12 cellular contexts compared by ENCODE assay signal in the genomic region with DNA sequence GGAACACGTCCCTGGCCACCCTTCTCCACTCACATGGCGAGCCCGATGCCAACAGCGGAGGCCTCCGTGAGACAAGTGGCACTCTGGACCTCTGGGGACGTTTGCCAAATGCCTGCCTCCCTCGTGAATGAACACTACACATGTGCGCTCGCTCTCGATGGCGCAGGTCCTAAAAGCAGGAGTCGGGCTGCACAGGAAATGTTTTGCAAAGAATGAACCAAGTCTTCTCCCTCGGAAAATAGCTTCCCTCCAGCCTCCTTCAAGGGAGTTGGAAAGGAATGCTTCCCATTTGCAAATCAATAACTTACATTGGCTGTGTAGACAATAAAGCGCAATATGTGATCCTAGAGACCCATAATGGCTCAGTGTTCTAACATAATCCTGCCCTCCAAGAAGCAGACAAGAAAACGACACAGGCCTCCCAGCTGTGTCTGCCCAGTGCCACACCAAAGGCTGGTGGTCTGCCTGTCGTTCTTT. TPM values are rescaled to one million over a fixed set of nuclear protein-coding genes. Genes with fewer than 3 reads are reported as not detected.
DNase-seq lines count a peak whose midpoint lies in the region; TF ChIP-seq lines count a peak whose summit lies in the region.
"Had no signal": no experiment of that assay in that cellular context is flagged by ENCODE, and none has a peak within 500 bp of the region (broad histone marks: within the 10 kb centered on the region; RNA-seq: fewer than 3 reads in every experiment).

No MANE protein-coding gene starts in this region.

- H3K14ac ChIP-seq in H9 (ENCODE audit: insufficient read depth, low read length), result peak overlapping the region; percentile 75

- H2AFZ ChIP-seq in H9 (ENCODE audit: low read length) (no peak overlapping the region), GM23248 (no peak overlapping the region)

- H2BK20ac ChIP-seq in H9 (ENCODE audit: low read depth, low read length, poor library complexity, severe bottlenecking), result no peak overlapping the region

- H2BK120ac ChIP-seq in H9 (ENCODE audit: low read depth, low read length, poor library complexity, severe bottlenecking), result no peak overlapping the region

- H3K9ac ChIP-seq in H9 (ENCODE audit: extremely low read depth, insufficient read length, low read length) (no peak overlapping the region), iPS-15b (ENCODE audit: low read depth, low read length) (no peak overlapping the region), GM23248 (no peak overlapping the region)

- TF ChIP-seq POLR2A in testis (IDR thresholded peaks at IDR 0.05), result no peak

- H2AK5ac ChIP-seq in H9 (ENCODE audit: insufficient read length, low read length), result no peak overlapping the region

- peaks cover 55 to 68% of the 10 kb centered on the region in 2 experiments for H3K4me1 Mint-ChIP-seq in H9

- no peaks in the 10 kb centered on the region for H3K9me2 ChIP-seq in GM23248 (ENCODE audit: insufficient read depth)

- peak overlapping the region; percentile 49 for H4K5ac ChIP-seq in H9 (ENCODE audit: insufficient read length, low read depth, low read length)

- DNase-seq in H9, result no peak
- DNase-seq in RWPE1 (ENCODE audit: low spot score), result no peak
- peak in 8 of 10 donors; percentile 14 to 88 (median 38) for DNase-seq in posterior cingulate gyrus
- DNase-seq in GM23248, result no peak
- DNase-seq in AG08395 (ENCODE audit: low spot score), result no peak
- DNase-seq in SW480 (ENCODE audit: low spot score), result no peak
- DNase-seq in testis, result no peak
- DNase-seq: activated CD4-positive, alpha-beta T cell treated with anti-CD3 and anti-CD28 coated beads for 1 hour; activated T-cell treated with anti-CD3 and anti-CD28 coated beads, Interleukin-2, amount 50 U/mL, for 4 hours; stimulated activated CD4-positive, alpha-beta T cell treated with anti-CD3 and anti-CD28 coated beads, Interleukin-15, amount 100 ng/mL, for 24 hours had no signal

- no peak overlapping the region for H2BK5ac ChIP-seq in H9 (ENCODE audit: insufficient read length, low read length)

- H3T11ph ChIP-seq in H9 (ENCODE audit: low read length), result no peak overlapping the region

- peak overlapping the region in 2 of 3 experiments; percentile 16 to 92; a peak in 4 of 7 replicates for H3K27ac Mint-ChIP-seq in H9

- POLR2A ChIA-PET in RWPE1 (lab: Yijun Ruan, JAX; ENCODE audit: low non-redundant PET), result no interaction called here

- intact Hi-C loops in posterior cingulate gyrus (cut with DNase I) (no loop called here), testis (cut with DNase I; ENCODE audit: low total_unique reads) (no loop called here)

- no CpG with 5 or more reads among the region's 16 CpGs for WGBS in H9 (ENCODE audit: extremely low coverage, insufficient read length, low lambda C conversion rate)
- WGBS in GM23248 (ENCODE audit: low coverage in 1 of 2, low lambda C conversion rate in 2 of 2, missing lambda C conversion rate in 2 of 2), 2 experiments, result 91% methylated on average over 16 of the region's 16 CpGs
- 80 to 91% methylated on average over 16 of the region's 16 CpGs for WGBS in testis, 2 donors

- no peaks in the 10 kb centered on the region for H3K9me3 Mint-ChIP-seq in H9
- H3K9me3 Mint-ChIP-seq: activated T-cell treated with anti-CD3 and anti-CD28 coated beads, Interleukin-2, amount 50 U/mL, for 4 hours had no signal

- H2BK12ac ChIP-seq in H9 (ENCODE audit: insufficient read length, low read depth, low read length), result no peak overlapping the region

- H3K36me3 Mint-ChIP-seq in H9 (ENCODE audit: insufficient read depth in 1 of 3, low read depth in 3 of 3), result peaks cover 0 to 3% (median 1%) of the 10 kb centered on the region in 3 experiments; a peak in 2 of 7 replicates

- peaks cover 43% of the 10 kb centered on the region for H3K27me3 Mint-ChIP-seq in H9 (ENCODE audit: low read depth)

- no peak overlapping the region for H4K8ac ChIP-seq in H9 (replicated peaks; ENCODE audit: insufficient read length, low read depth, low read length)

- H4K20me1 ChIP-seq in H9 (ENCODE audit: control insufficient read depth, insufficient read depth, insufficient read length) (no peaks in the 10 kb centered on the region), GM23248 (ENCODE audit: insufficient read depth) (no peaks in the 10 kb centered on the region)

- H3K23ac ChIP-seq in H9 (ENCODE audit: insufficient read length, low read depth, low read length), result no peak overlapping the region

- H3K27ac ChIP-seq in H9 (ENCODE audit: insufficient read length, low read depth, low read length) (peak overlapping the region; percentile 2), RWPE1 (peak overlapping the region; percentile 75), GM23248 (no peak overlapping the region), testis (no peak overlapping the region)

- H3K36me3 ChIP-seq in iPS-15b (ENCODE audit: control insufficient read depth, insufficient read depth, low read length), result no peaks in the 10 kb centered on the region
- H3K36me3 ChIP-seq in GM23248 (ENCODE audit: low read depth), result no peaks in the 10 kb centered on the region
- no peaks in the 10 kb centered on the region for H3K36me3 ChIP-seq in testis (ENCODE audit: low read depth, missing control alignments)

- peaks cover 5% of the 10 kb centered on the region for H3K79me2 ChIP-seq in H9 (ENCODE audit: insufficient read depth, low read length)
- H3K79me2 ChIP-seq in GM23248 (ENCODE audit: insufficient read depth), result no peaks in the 10 kb centered on the region; the same call in 1 of the 2 replicates

- H3K4me1 ChIP-seq in H9 (ENCODE audit: insufficient read depth, low read length) (peaks cover 28% of the 10 kb centered on the region), iPS-15b (ENCODE audit: control insufficient read depth, insufficient read depth, low read length) (peaks cover 33% of the 10 kb centered on the region), GM23248 (ENCODE audit: insufficient read depth) (peaks cover 17% of the 10 kb centered on the region), testis (peaks cover 4% of the 10 kb centered on the region)

- H3K4ac ChIP-seq in H9 (ENCODE audit: low read depth, low read length), result no peak overlapping the region

- CTCF ChIA-PET in RWPE1 (lab: Yijun Ruan, JAX), result no interaction called here

- peak overlapping the region; percentile 50 for H3K18ac ChIP-seq in H9 (ENCODE audit: insufficient read length, low read depth, low read length)

- H3K4me3 ChIP-seq in iPS-15b (ENCODE audit: low read depth, low read length), result peak overlapping the region; percentile 38
- no peak overlapping the region for H3K4me3 ChIP-seq in GM23248
- H3K4me3 ChIP-seq in testis, result no peak overlapping the region
- H3K4me3 ChIP-seq: K562 had no signal

- H3K23me2 ChIP-seq in H9 (ENCODE audit: insufficient read length, low read depth, low read length, poor library complexity, severe bottlenecking), result peaks cover 4% of the 10 kb centered on the region

- peaks cover 18% of the 10 kb centered on the region for H3F3A ChIP-seq in GM23248 (ENCODE audit: insufficient read depth)

- no peaks in the 10 kb centered on the region for H3K9me3 ChIP-seq in H9 (ENCODE audit: control insufficient read depth, low read depth, low read length)
- H3K9me3 ChIP-seq in iPS-15b (ENCODE audit: control insufficient read depth, insufficient read depth, low read length), result no peaks in the 10 kb centered on the region
- no peaks in the 10 kb centered on the region for H3K9me3 ChIP-seq in GM23248 (ENCODE audit: low read depth)
- H3K9me3 ChIP-seq in testis, result no peaks in the 10 kb centered on the region

- H4K91ac ChIP-seq in H9 (ENCODE audit: insufficient read length, low read depth, low read length), result no peak overlapping the region

- H3K79me1 ChIP-seq in H9 (ENCODE audit: insufficient read depth, low read depth, low read length, poor library complexity, severe bottlenecking), result no peaks in the 10 kb centered on the region

- H2BK15ac ChIP-seq in H9 (ENCODE audit: low read depth, low read length), result no peak overlapping the region

- H3K27me3 ChIP-seq in H9 (ENCODE audit: insufficient read depth, low read length), result no peaks in the 10 kb centered on the region; the same call in 1 of the 2 replicates
- H3K27me3 ChIP-seq in iPS-15b (ENCODE audit: control insufficient read depth, insufficient read depth, low read length), result peaks cover 6% of the 10 kb centered on the region
- H3K27me3 ChIP-seq in GM23248 (replicated peaks; ENCODE audit: insufficient read depth), result no peaks in the 10 kb centered on the region
- H3K27me3 ChIP-seq in testis, result no peaks in the 10 kb centered on the region

- H3K4me2 ChIP-seq in H9 (ENCODE audit: insufficient read depth, insufficient read length, low read length), result peak overlapping the region; percentile 65
- H3K4me2 ChIP-seq in GM23248 (ENCODE audit: unreplicated experiment), result no peak overlapping the region

- H3K4me3 Mint-ChIP-seq in H9, result peak overlapping the region; percentile 45 to 72; a peak in 4 of 5 replicates
- H3K4me3 Mint-ChIP-seq: activated T-cell treated with anti-CD3 and anti-CD28 coated beads, Interleukin-2, amount 50 U/mL, for 4 hours had no signal

- TF ChIP-seq CTCF in H9 (conservative IDR thresholded peaks at IDR 0.05) (no peak), RWPE1 (conservative IDR thresholded peaks at IDR 0.05; ENCODE audit: low read depth) (no peak), testis (IDR thresholded peaks at IDR 0.05) (no peak)

- in situ Hi-C loops in GM23248 (cut with MboI), result no loop called here

- H3K56ac ChIP-seq in H9 (ENCODE audit: insufficient read length, low read depth, low read length), result no peak overlapping the region

RNA-seq across cellular contexts. Expression of a gene that starts 38.6 kb away (rescaled TPM):
- 22.0 and 24.3 TPM in 2 replicates for total RNA-seq in H9 (2021)
- total RNA-seq in GM23248 (2014; rRNA removed; shearing (Covaris generic)), result 3.4 and 3.7 TPM in 2 replicates
- 4.5 and 4.9 TPM in 2 replicates for polyA plus RNA-seq in GM23248 (2016; fragmentation: Nextera tagmentation; extraction: Ambion mirVana)
- 10 to 100 TPM; 35.7 to 35.9 TPM for total RNA-seq in testis
- polyA plus RNA-seq in testis (ENCODE audit: insufficient read depth, low read depth, low replicate concordance), result 61.7 TPM

Comparison
In these comparisons a context has a peak if more than half of its experiments do, and no peak if none do; other contexts are left out.
1. DNase-seq: peak in posterior cingulate gyrus (8 of 10); none in H9 (single experiment), RWPE1 (single experiment), GM23248 (single experiment), AG08395 (single experiment), SW480 (single experiment) and testis (single experiment).
2. H3K27ac ChIP-seq: peak in H9 (single experiment) and RWPE1 (single experiment); none in GM23248 (single experiment) and testis (0 of 2).